In the genomic region with DNA sequence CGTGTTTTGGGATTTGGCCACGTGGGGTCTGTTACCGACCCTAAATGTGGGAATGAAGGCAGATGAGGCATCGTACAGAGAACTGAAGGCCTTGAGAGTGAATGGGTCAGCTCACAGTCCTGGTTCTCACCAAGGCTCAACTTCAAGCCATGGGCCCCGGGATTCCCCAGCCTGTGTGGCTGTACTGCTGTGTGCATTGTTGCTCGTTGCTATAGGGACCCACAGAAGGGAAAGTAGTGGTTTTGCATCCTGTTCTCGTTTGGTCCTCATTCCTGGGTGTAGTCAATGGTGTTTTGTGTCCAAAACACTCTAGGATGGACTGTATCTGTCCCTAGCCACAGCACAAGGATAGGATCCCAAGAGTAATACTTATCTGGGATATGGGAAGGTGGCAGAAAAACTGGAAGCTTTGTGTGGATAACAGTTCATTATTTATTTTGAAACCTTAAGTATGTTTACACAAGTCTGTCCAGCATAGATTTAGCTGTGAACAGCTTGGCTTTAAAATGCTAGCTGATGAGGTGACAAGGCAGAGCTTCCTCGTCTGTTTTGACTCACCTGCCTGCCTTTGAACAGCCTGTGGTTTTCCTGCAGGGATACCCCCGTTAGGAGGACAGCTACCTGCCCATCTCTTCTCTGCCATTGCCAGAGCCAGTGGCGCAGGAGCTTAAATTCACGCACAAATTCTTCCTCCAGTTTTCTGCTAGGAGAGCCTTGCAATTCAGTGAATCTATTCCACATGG, we compare ENCODE assay signal across 9 cellular contexts.
DNase-seq lines count a peak whose midpoint lies in the region; ATAC-seq lines count a peak whose summit lies in the region.
"Had no signal": no experiment of that assay in that cellular context is flagged by ENCODE, and none has a peak within 500 bp of the region (broad histone marks: within the 10 kb centered on the region; RNA-seq: fewer than 3 reads in every experiment).

No MANE protein-coding gene starts in this region.

- H3K36me3 ChIP-seq in naive thymus-derived CD4-positive, alpha-beta T cell (ENCODE audit: control insufficient read depth in 2 of 3, insufficient read depth in 3 of 3, low read length in 3 of 3) = no peaks in the 10 kb centered on the region

- H3K4me3 Mint-ChIP-seq in activated T-cell treated with anti-CD3 and anti-CD28 coated beads, Interleukin-2, amount 50 U/mL, for 4 hours = no peak overlapping the region
- no peak overlapping the region for H3K4me3 Mint-ChIP-seq in activated T-cell treated with anti-CD3 and anti-CD28 coated beads, Interleukin-2, amount 50 U/mL, for 24 hours
- H3K4me3 Mint-ChIP-seq in naive thymus-derived CD4-positive, alpha-beta T cell = peak overlapping the region in 5 of 10 donors; percentile 11 to 41 (median 14)
- H3K4me3 Mint-ChIP-seq: CD4-positive, CD25-positive, alpha-beta regulatory T cell had no signal

- peaks cover 0 to 9% of the 10 kb centered on the region in 2 donors for H3K4me1 ChIP-seq in naive thymus-derived CD4-positive, alpha-beta T cell (ENCODE audit: control insufficient read depth in 2 of 2, insufficient read depth in 2 of 2, low read length in 2 of 2)

- H3K9me3 ChIP-seq in naive thymus-derived CD4-positive, alpha-beta T cell (ENCODE audit: control insufficient read depth in 2 of 3, low read length in 3 of 3) = no peaks in the 10 kb centered on the region

- no peak for DNase-seq in activated T-cell treated with anti-CD3 and anti-CD28 coated beads, Interleukin-2, amount 50 U/mL, for 4 hours
- no peak for DNase-seq in activated T-cell treated with anti-CD3 and anti-CD28 coated beads, Interleukin-2, amount 50 U/mL, for 24 hours
- peak; percentile 7 for DNase-seq in activated CD4-positive, alpha-beta T cell treated with anti-CD3 and anti-CD28 coated beads, Interleukin-2, amount 50 U/mL, for 1 hour
- DNase-seq in naive thymus-derived CD4-positive, alpha-beta T cell = peak in 6 of 9 donors; percentile 13 to 59 (median 32)
- DNase-seq in NCI-H1930 (lab: John Stamatoyannopoulos, UW) = no peak
- DNase-seq in NCI-H2171 treated with DMSO at 0.1 percent for 48 hours (lab: John Stamatoyannopoulos, UW) = no peak
- DNase-seq in COLO829 (ENCODE audit: low spot score) = no peak

- no peak overlapping the region for H3K27ac ChIP-seq in naive thymus-derived CD4-positive, alpha-beta T cell (ENCODE audit: low read depth, low read length)

- H3K36me3 Mint-ChIP-seq in activated T-cell treated with anti-CD3 and anti-CD28 coated beads, Interleukin-2, amount 50 U/mL, for 4 hours (ENCODE audit: insufficient read depth) = no peaks in the 10 kb centered on the region
- no peaks in the 10 kb centered on the region for H3K36me3 Mint-ChIP-seq in activated T-cell treated with anti-CD3 and anti-CD28 coated beads, Interleukin-2, amount 50 U/mL, for 24 hours (ENCODE audit: low read depth)
- no peaks in the 10 kb centered on the region for H3K36me3 Mint-ChIP-seq in naive thymus-derived CD4-positive, alpha-beta T cell

- no peaks in the 10 kb centered on the region for H3K27me3 Mint-ChIP-seq in activated T-cell treated with anti-CD3 and anti-CD28 coated beads, Interleukin-2, amount 50 U/mL, for 4 hours (ENCODE audit: low read depth)
- no peaks in the 10 kb centered on the region for H3K27me3 Mint-ChIP-seq in activated T-cell treated with anti-CD3 and anti-CD28 coated beads, Interleukin-2, amount 50 U/mL, for 24 hours
- no peaks in the 10 kb centered on the region for H3K27me3 Mint-ChIP-seq in naive thymus-derived CD4-positive, alpha-beta T cell

- H3K27me3 ChIP-seq in naive thymus-derived CD4-positive, alpha-beta T cell (ENCODE audit: control insufficient read depth in 2 of 2, insufficient read depth in 2 of 2, low read length in 2 of 2) = no peaks in the 10 kb centered on the region

- CTCF ChIA-PET in naive thymus-derived CD4-positive, alpha-beta T cell (lab: Charles Lee) = no interaction called here

- H3K4me3 ChIP-seq in naive thymus-derived CD4-positive, alpha-beta T cell (ENCODE audit: low read length) = no peak overlapping the region

- ATAC-seq in activated T-cell treated with anti-CD3 and anti-CD28 coated beads, Interleukin-2, amount 50 U/mL, for 4 hours = peak; percentile 18 to 43
- peak; percentile 94 for ATAC-seq in HG02943 (IDR thresholded peaks at IDR 0.05; ENCODE audit: low read depth, unreplicated experiment)
- ATAC-seq in naive thymus-derived CD4-positive, alpha-beta T cell = peak; percentile 84

- no peak overlapping the region for H3K27ac Mint-ChIP-seq in activated T-cell treated with anti-CD3 and anti-CD28 coated beads, Interleukin-2, amount 50 U/mL, for 24 hours
- peak overlapping the region in 5 of 9 donors; percentile 17 to 92 (median 62) for H3K27ac Mint-ChIP-seq in naive thymus-derived CD4-positive, alpha-beta T cell

- H3K9me3 Mint-ChIP-seq in activated T-cell treated with anti-CD3 and anti-CD28 coated beads, Interleukin-2, amount 50 U/mL, for 4 hours = no peaks in the 10 kb centered on the region
- no peaks in the 10 kb centered on the region for H3K9me3 Mint-ChIP-seq in activated T-cell treated with anti-CD3 and anti-CD28 coated beads, Interleukin-2, amount 50 U/mL, for 24 hours
- H3K9me3 Mint-ChIP-seq in naive thymus-derived CD4-positive, alpha-beta T cell = peaks cover 0 to 2% (median 0%) of the 10 kb centered on the region in 11 donors
- H3K9me3 Mint-ChIP-seq: CD4-positive, CD25-positive, alpha-beta regulatory T cell had no signal

- intact Hi-C loops in naive thymus-derived CD4-positive, alpha-beta T cell (cut with micrococcal nuclease) = no loop called here

- peaks cover 18% of the 10 kb centered on the region for H3K4me1 Mint-ChIP-seq in activated T-cell treated with anti-CD3 and anti-CD28 coated beads, Interleukin-2, amount 50 U/mL, for 4 hours (ENCODE audit: low read depth)
- H3K4me1 Mint-ChIP-seq in activated T-cell treated with anti-CD3 and anti-CD28 coated beads, Interleukin-2, amount 50 U/mL, for 24 hours (ENCODE audit: low read depth) = peaks cover 18% of the 10 kb centered on the region
- peaks cover 9 to 25% (median 21%) of the 10 kb centered on the region in 7 donors for H3K4me1 Mint-ChIP-seq in naive thymus-derived CD4-positive, alpha-beta T cell

- POLR2A ChIA-PET in naive thymus-derived CD4-positive, alpha-beta T cell (lab: Charles Lee) = interaction anchor here (0.7 kb wide), 1 partner anchor 249 kb away, joined by 3 read pairs; no protein-coding TSS in a partner anchor

Comparison
In these comparisons a context has a peak if more than half of its experiments do, and no peak if none do; other contexts are left out.
1. ATAC-seq: peak in every context shown above with its lines; median percentile 94 in HG02943; 84 in naive thymus-derived CD4-positive, alpha-beta T cell; 30 in activated T-cell treated with anti-CD3 and anti-CD28 coated beads, Interleukin-2, amount 50 U/mL, for 4 hours.
2. DNase-seq: peak in activated CD4-positive, alpha-beta T cell treated with anti-CD3 and anti-CD28 coated beads, Interleukin-2, amount 50 U/mL, for 1 hour (single experiment) and naive thymus-derived CD4-positive, alpha-beta T cell (6 of 9); none in activated T-cell treated with anti-CD3 and anti-CD28 coated beads, Interleukin-2, amount 50 U/mL, for 4 hours (single experiment), activated T-cell treated with anti-CD3 and anti-CD28 coated beads, Interleukin-2, amount 50 U/mL, for 24 hours (single experiment), NCI-H1930 (0 of 2), NCI-H2171 treated with DMSO at 0.1 percent for 48 hours (single experiment) and COLO829 (single experiment).